13 cellular contexts compared by ENCODE assay signal in the genomic region with DNA sequence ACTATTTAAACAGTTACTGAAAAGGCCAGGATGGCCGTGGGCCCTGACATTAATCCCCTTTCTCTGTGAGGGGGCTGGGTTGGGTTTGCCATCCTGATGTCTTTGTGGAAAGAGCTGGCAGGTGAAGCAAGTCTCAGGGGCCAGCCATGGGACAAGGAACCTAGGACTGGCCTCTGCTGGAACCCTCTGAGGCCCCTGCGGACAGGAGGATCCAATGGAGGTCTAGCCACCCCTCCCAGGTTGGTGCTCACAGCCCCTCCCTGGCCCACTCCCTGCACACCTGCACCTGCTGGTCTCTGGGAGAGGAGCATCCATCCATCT. TPM values are rescaled to one million over a fixed set of nuclear protein-coding genes. Genes with fewer than 3 reads are reported as not detected.
"Had no signal": no experiment of that assay in that cellular context is flagged by ENCODE, and none has a peak within 500 bp of the region (broad histone marks: within the 10 kb centered on the region; RNA-seq: fewer than 3 reads in every experiment).

No MANE protein-coding gene starts in this region.

RNA-seq across cellular contexts. Expression of gene TUBB8, which starts 35.8 kb away (rescaled TPM):
- total RNA-seq: activated CD4-positive, alpha-beta memory T cell treated with anti-CD3 and anti-CD28 coated beads, Interleukin-2, amount 10 ng/mL, durations not matched to agents 7 days and 5 days; activated T-cell treated with anti-CD3 and anti-CD28 coated beads, Interleukin-2, amount 50 U/mL, for 4 hours; activated T-helper 17 cell treated with anti-CD3 and anti-CD28 coated beads, Interleukin-2, amount 50 U/mL, for 72 hours; aorta; chondrocyte; dermis blood vessel endothelial cell; esophagus squamous epithelium; fibroblast of lung; fibroblast of villous mesenchyme; gastroesophageal sphincter; glomerular endothelial cell; T-cell; T-helper 2 cell treated with Interferon-gamma antibody and Interleukin-4, amounts not matched to agents 100 ng/mL and 5 ng/mL, for 36 hours had no signal
